24 cellular contexts compared by ENCODE assay signal in genomic region chr5:146426305-146426704, GRCh38.
"Had no signal": no experiment of that assay in that cellular context is flagged by ENCODE, and none has a peak within 500 bp of the region (broad histone marks: within the 10 kb centered on the region; RNA-seq: fewer than 3 reads in every experiment).

No MANE protein-coding gene starts in this region.

- ATAC-seq: activated T-helper 17 cell treated with anti-CD3 and anti-CD28 coated beads, Interleukin-2, amount 50 U/mL, for 72 hours; stimulated activated effector memory CD8-positive, alpha-beta T cell treated with anti-CD3 and anti-CD28 coated beads, Interleukin-12 subunit alpha, Interleukin-12 subunit beta, amount 100 ng/mL, for 72 hours had no signal

- H3K27ac ChIP-seq: body of pancreas, epithelial cell of prostate, lower lobe of right lung, neutrophil, pancreas, sigmoid colon, testis had no signal

- DNase-seq: activated B cell treated with CpG ODN at 0.5 μM for 24 hours; activated CD4-positive, alpha-beta memory T cell treated with anti-CD3 and anti-CD28 coated beads, Interleukin-2, amount 10 ng/mL, durations not matched to agents 7 days and 5 days; activated CD4-positive, alpha-beta T cell treated with anti-CD3 and anti-CD28 coated beads for 4 hours; activated CD8-positive, alpha-beta memory T cell treated with anti-CD3 and anti-CD28 coated beads, Interleukin-2, amount 10 ng/mL, durations not matched to agents 7 days and 5 days; activated naive CD4-positive, alpha-beta T cell; activated naive CD8-positive, alpha-beta T cell treated with anti-CD3 and anti-CD28 coated beads for 36 hours; activated T-cell treated with anti-CD3 and anti-CD28 coated beads, Interleukin-2, amount 50 U/mL, for 1 hour; body of pancreas; caudate nucleus; endodermal cell; glutamatergic neuron; islet precursor cell; lower lobe of right lung; natural killer cell; pancreas; sigmoid colon; stimulated activated CD4-positive, alpha-beta T cell treated with anti-CD3 and anti-CD28 coated beads, Interleukin-4, amount 100 ng/mL, for 24 hours; testis had no signal

- H3K4me3 ChIP-seq: body of pancreas, lower lobe of right lung, pancreas, sigmoid colon, testis had no signal

- H3K36me3 ChIP-seq: lower lobe of right lung, neutrophil, pancreas, sigmoid colon had no signal

- H3K36me3 Mint-ChIP-seq: activated CD8-positive, alpha-beta memory T cell treated with anti-CD3 and anti-CD28 coated beads, Interleukin-2, amount 10 ng/mL, durations not matched to agents 7 days and 5 days; activated naive CD8-positive, alpha-beta T cell treated with anti-CD3 and anti-CD28 coated beads for 36 hours; natural killer cell; stimulated activated effector memory CD8-positive, alpha-beta T cell treated with anti-CD3 and anti-CD28 coated beads, Interleukin-12 subunit alpha, Interleukin-12 subunit beta, amount 100 ng/mL, for 72 hours; type B pancreatic cell had no signal

- H3K27ac Mint-ChIP-seq: activated B cell treated with CpG ODN at 0.5 μM for 24 hours; activated CD4-positive, alpha-beta memory T cell treated with anti-CD3 and anti-CD28 coated beads, Interleukin-2, amount 10 ng/mL, durations not matched to agents 7 days and 5 days; activated CD8-positive, alpha-beta memory T cell treated with anti-CD3 and anti-CD28 coated beads, Interleukin-2, amount 10 ng/mL, durations not matched to agents 7 days and 5 days; activated naive CD8-positive, alpha-beta T cell treated with anti-CD3 and anti-CD28 coated beads for 36 hours; activated T-helper 17 cell treated with anti-CD3 and anti-CD28 coated beads, Interleukin-2, amount 50 U/mL, for 72 hours; endodermal cell; natural killer cell; stimulated activated effector memory CD8-positive, alpha-beta T cell treated with anti-CD3 and anti-CD28 coated beads, Interleukin-12 subunit alpha, Interleukin-12 subunit beta, amount 100 ng/mL, for 72 hours; T-helper 2 cell treated with Interferon-gamma antibody and Interleukin-4, amounts not matched to agents 5 μg/mL and 100 μg/mL, for 36 hours; type B pancreatic cell had no signal

- H3K4me1 Mint-ChIP-seq: activated T-helper 17 cell treated with anti-CD3 and anti-CD28 coated beads, Interleukin-2, amount 50 U/mL, for 72 hours; endodermal cell had no signal

- H3K27me3 ChIP-seq: body of pancreas, pancreas, testis had no signal

- H3K9me3 ChIP-seq: body of pancreas, lower lobe of right lung, neutrophil, pancreas, sigmoid colon, testis had no signal

- H3K4me3 Mint-ChIP-seq: activated B cell treated with CpG ODN at 0.5 μM for 24 hours; activated CD4-positive, alpha-beta memory T cell treated with anti-CD3 and anti-CD28 coated beads, Interleukin-2, amount 10 ng/mL, durations not matched to agents 7 days and 5 days; activated CD8-positive, alpha-beta memory T cell treated with anti-CD3 and anti-CD28 coated beads, Interleukin-2, amount 10 ng/mL, durations not matched to agents 7 days and 5 days; activated naive CD8-positive, alpha-beta T cell treated with anti-CD3 and anti-CD28 coated beads for 36 hours; activated T-helper 17 cell treated with anti-CD3 and anti-CD28 coated beads, Interleukin-2, amount 50 U/mL, for 72 hours; endodermal cell; natural killer cell; stimulated activated effector memory CD8-positive, alpha-beta T cell treated with anti-CD3 and anti-CD28 coated beads, Interleukin-12 subunit alpha, Interleukin-12 subunit beta, amount 100 ng/mL, for 72 hours; T-helper 2 cell treated with Interferon-gamma antibody and Interleukin-4, amounts not matched to agents 5 μg/mL and 100 μg/mL, for 36 hours; type B pancreatic cell had no signal

- H3K9me3 Mint-ChIP-seq: activated B cell treated with CpG ODN at 0.5 μM for 24 hours; activated CD4-positive, alpha-beta memory T cell treated with anti-CD3 and anti-CD28 coated beads, Interleukin-2, amount 10 ng/mL, durations not matched to agents 7 days and 5 days; activated naive CD8-positive, alpha-beta T cell treated with anti-CD3 and anti-CD28 coated beads for 36 hours; activated T-helper 17 cell treated with anti-CD3 and anti-CD28 coated beads, Interleukin-2, amount 50 U/mL, for 72 hours; endodermal cell; natural killer cell; stimulated activated effector memory CD8-positive, alpha-beta T cell treated with anti-CD3 and anti-CD28 coated beads, Interleukin-12 subunit alpha, Interleukin-12 subunit beta, amount 100 ng/mL, for 72 hours; T-helper 2 cell treated with Interferon-gamma antibody and Interleukin-4, amounts not matched to agents 5 μg/mL and 100 μg/mL, for 36 hours; type B pancreatic cell had no signal

- H3K4me1 ChIP-seq: body of pancreas, lower lobe of right lung, pancreas, sigmoid colon, testis had no signal
